Comparison of ENCODE assay signal across 13 cellular contexts in the genomic region with DNA sequence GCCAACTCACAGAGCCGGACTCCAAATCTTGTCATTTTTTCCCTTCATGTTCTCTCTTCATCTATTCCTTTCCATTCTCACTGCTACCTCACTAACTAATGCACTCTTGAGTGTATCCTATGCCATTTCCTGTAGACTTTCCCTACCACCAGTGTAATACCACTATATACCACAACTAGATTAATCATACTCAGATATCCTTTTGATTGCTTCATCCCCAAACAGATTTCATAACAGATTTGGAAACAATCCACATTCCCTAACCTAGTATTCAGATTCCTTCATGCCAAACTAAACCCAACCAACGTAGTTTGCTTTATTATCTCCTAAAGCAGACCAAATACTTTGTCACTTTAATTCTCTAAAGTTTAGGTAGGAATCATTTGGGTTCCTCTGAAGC. TPM values are rescaled to one million over a fixed set of nuclear protein-coding genes. Genes with fewer than 3 reads are reported as not detected.
A peak's percentile ranks its signal among the peaks of the same experiment; 100 is the strongest.
DNase-seq lines count a peak whose midpoint lies in the region; ATAC-seq and TF ChIP-seq lines count a peak whose summit lies in the region.
"Had no signal": no experiment of that assay in that cellular context is flagged by ENCODE, and none has a peak within 500 bp of the region (broad histone marks: within the 10 kb centered on the region; RNA-seq: fewer than 3 reads in every experiment).

No MANE protein-coding gene starts in this region.

- H3K9me3 Mint-ChIP-seq in nephron progenitor cell = no peaks in the 10 kb centered on the region
- peaks cover 0 to 4% (median 1%) of the 10 kb centered on the region in 8 donors for H3K9me3 Mint-ChIP-seq in CD4-positive, alpha-beta memory T cell
- H3K9me3 Mint-ChIP-seq: activated CD4-positive, alpha-beta T cell treated with anti-CD3 and anti-CD28 coated beads, Interleukin-2, amount 10 ng/mL, durations not matched to agents 7 days and 5 days had no signal

- no peaks in the 10 kb centered on the region for H3K27me3 Mint-ChIP-seq in nephron progenitor cell (ENCODE audit: low read depth, poor library complexity)
- H3K27me3 Mint-ChIP-seq in CD4-positive, alpha-beta memory T cell = peaks cover 24 to 33% of the 10 kb centered on the region in 2 donors

- no peaks in the 10 kb centered on the region for H3K9me3 ChIP-seq in Panc1 (ENCODE audit: control insufficient read depth, insufficient read depth, low read depth, low read length)
- no peaks in the 10 kb centered on the region for H3K9me3 ChIP-seq in CD4-positive, alpha-beta memory T cell (ENCODE audit: control insufficient read depth in 1 of 2, low read length in 2 of 2)

- H3K27ac ChIP-seq in Panc1 (ENCODE audit: low read length) = peak overlapping the region; percentile 99
- no peak overlapping the region for H3K27ac ChIP-seq in CD4-positive, alpha-beta memory T cell (ENCODE audit: low read depth, low read length)
- H3K27ac ChIP-seq: skin epidermis had no signal

- ATAC-seq in Panc1 = no peak

- H3K27ac Mint-ChIP-seq in nephron progenitor cell = no peak overlapping the region
- no peak overlapping the region for H3K27ac Mint-ChIP-seq in CD4-positive, alpha-beta memory T cell
- H3K27ac Mint-ChIP-seq: activated CD4-positive, alpha-beta T cell treated with anti-CD3 and anti-CD28 coated beads, Interleukin-2, amount 10 ng/mL, durations not matched to agents 7 days and 5 days had no signal

- H3K4me1 Mint-ChIP-seq in nephron progenitor cell = peaks cover 70% of the 10 kb centered on the region
- peaks cover 7 to 22% (median 10%) of the 10 kb centered on the region in 4 donors for H3K4me1 Mint-ChIP-seq in CD4-positive, alpha-beta memory T cell

- peak; percentile 96 for DNase-seq in AG09309 (ENCODE audit: low read depth)
- DNase-seq in Panc1 (ENCODE audit: low read depth, low spot score) = peak; percentile 79
- peak; percentile 77 for DNase-seq in dermis blood vessel endothelial cell
- no peak for DNase-seq in nephron progenitor cell
- no peak for DNase-seq in GF-D8 (lab: John Stamatoyannopoulos, UW)
- no peak for DNase-seq in hypothalamus (lab: John Stamatoyannopoulos, UW)
- no peak for DNase-seq in CD4-positive, alpha-beta memory T cell
- no peak for DNase-seq in activated CD4-positive, alpha-beta T cell treated with anti-CD3 and anti-CD28 coated beads, Interleukin-2, amount 50 U/mL, for 48 hours
- DNase-seq: activated CD4-positive, alpha-beta T cell treated with anti-CD3 and anti-CD28 coated beads, Interleukin-2, amount 10 ng/mL, durations not matched to agents 7 days and 5 days; DMS79 treated with DMSO at 0.1 percent for 48 hours; NK-92 treated with Interleukin-12 subunit alpha and Interleukin-12 subunit beta, amount 100 ng/mL, for 24 hours; stimulated activated naive CD4-positive, alpha-beta T cell treated with Interleukin-2 at 50 U/mL for 16 hours had no signal

- no peaks in the 10 kb centered on the region; the same call in 1 of the 2 replicates for H3K36me3 ChIP-seq in Panc1 (ENCODE audit: control insufficient read depth, insufficient read depth, low read length)
- H3K36me3 ChIP-seq in CD4-positive, alpha-beta memory T cell (ENCODE audit: insufficient read depth, low read length) = no peaks in the 10 kb centered on the region

- H3K27me3 ChIP-seq in Panc1 (ENCODE audit: control insufficient read depth, insufficient read depth, low read length) = no peaks in the 10 kb centered on the region
- H3K27me3 ChIP-seq in CD4-positive, alpha-beta memory T cell (ENCODE audit: insufficient read depth, low read length) = peaks cover 4% of the 10 kb centered on the region

- CTCF ChIA-PET in Panc1 (lab: Charles Lee) = no interaction called here
- CTCF ChIA-PET in CD4-positive, alpha-beta memory T cell (lab: Charles Lee; ENCODE audit: partially characterized antibody) = no interaction called here

- H3K4me1 ChIP-seq in Panc1 (ENCODE audit: control insufficient read depth, insufficient read depth, low read length) = peaks cover 58% of the 10 kb centered on the region
- no peaks in the 10 kb centered on the region for H3K4me1 ChIP-seq in CD4-positive, alpha-beta memory T cell (ENCODE audit: insufficient read depth, low read length)

- no TSS peak for BruUV-seq in Panc1 (replicated peaks; lab: Mats Ljungman, UMichigan)

- no peaks in the 10 kb centered on the region for H3K36me3 Mint-ChIP-seq in nephron progenitor cell (ENCODE audit: low read depth)
- no peaks in the 10 kb centered on the region for H3K36me3 Mint-ChIP-seq in CD4-positive, alpha-beta memory T cell

- H3K4me3 ChIP-seq in AG09309 (ENCODE audit: control insufficient read depth, low read depth, low read length) = no peak overlapping the region
- H3K4me3 ChIP-seq in Panc1 (ENCODE audit: low read depth in 2 of 2, low read length in 2 of 2) = no peak overlapping the region
- no peak overlapping the region for H3K4me3 ChIP-seq in CD4-positive, alpha-beta memory T cell (ENCODE audit: low read length in 2 of 2)
- H3K4me3 ChIP-seq: skin epidermis had no signal

- POLR2A ChIA-PET in Panc1 (lab: Charles Lee) = no interaction called here
- POLR2A ChIA-PET in CD4-positive, alpha-beta memory T cell (lab: Charles Lee; ENCODE audit: partially characterized antibody) = no interaction called here

- in situ Hi-C loops in Panc1 (cut with HindIII; ENCODE audit: low pct_unique_long_range_greater_than_20kb, low sequenced_read_pairs) = no loop called here

- TF ChIP-seq CTCF in AG09309 (IDR thresholded peaks at IDR 0.05; ENCODE audit: control insufficient read depth, insufficient read depth, low read depth, low read length, missing control alignments) = no peak
- TF ChIP-seq CTCF in Panc1 (IDR thresholded peaks at IDR 0.05) = peak; percentile 14; the same call in 1 of the 2 replicates
- TF ChIP-seq CTCF in nephron progenitor cell (IDR thresholded peaks at IDR 0.05) = no peak

- intact Hi-C loops in Panc1 (cut with micrococcal nuclease; ENCODE audit: unreplicated experiment) = loop anchor here (5.0 kb wide), 1 partner anchor 96 kb away; no protein-coding TSS in a partner anchor
- intact Hi-C loops in CD4-positive, alpha-beta memory T cell (cut with micrococcal nuclease) = no loop called here

- peak overlapping the region; percentile 6 for H3K4me3 Mint-ChIP-seq in nephron progenitor cell
- H3K4me3 Mint-ChIP-seq in CD4-positive, alpha-beta memory T cell = no peak overlapping the region
- H3K4me3 Mint-ChIP-seq: activated CD4-positive, alpha-beta T cell treated with anti-CD3 and anti-CD28 coated beads, Interleukin-2, amount 10 ng/mL, durations not matched to agents 7 days and 5 days had no signal

RNA-seq across cellular contexts. Expression of gene PLOD2, which starts 2.6 kb away (rescaled TPM):
- 158 TPM for total RNA-seq in Panc1 (2021; ENCODE audit: unreplicated experiment)
- polyA plus RNA-seq in Panc1 (2012; ENCODE audit: insufficient read length) = 81.1 TPM
- 124 and 201 TPM in 2 replicates for total RNA-seq in dermis blood vessel endothelial cell
- total RNA-seq in CD4-positive, alpha-beta memory T cell = not detected
- polyA plus RNA-seq in CD4-positive, alpha-beta memory T cell = not detected

Comparison
In these comparisons a context has a peak if more than half of its experiments do, and no peak if none do; other contexts are left out.
1. DNase-seq: peak in AG09309 (single experiment), Panc1 (single experiment) and dermis blood vessel endothelial cell (single experiment); none in nephron progenitor cell (single experiment), GF-D8 (single experiment), hypothalamus (0 of 51), CD4-positive, alpha-beta memory T cell (0 of 5) and activated CD4-positive, alpha-beta T cell treated with anti-CD3 and anti-CD28 coated beads, Interleukin-2, amount 50 U/mL, for 48 hours (0 of 2).
2. RNA of gene PLOD2, which starts 2.6 kb away (total RNA-seq): 158 TPM in Panc1 (single experiment) and 124 to 201 TPM in dermis blood vessel endothelial cell; not detected in CD4-positive, alpha-beta memory T cell; every median in the first group is over 100 times any median in the second.